Comparison of ENCODE assay signal across 22 cellular contexts in genomic region chr2:118065927-118066326, GRCh38.
"Had no signal": no experiment of that assay in that cellular context is flagged by ENCODE, and none has a peak within 500 bp of the region (broad histone marks: within the 10 kb centered on the region; RNA-seq: fewer than 3 reads in every experiment).

No MANE protein-coding gene starts in this region.

- DNase-seq: activated CD4-positive, alpha-beta T cell treated with anti-CD3 and anti-CD28 coated beads for 48 hours; activated CD4-positive, alpha-beta T cell treated with anti-CD3 and anti-CD28 coated beads, Interleukin-2, amount 50 U/mL, for 48 hours; activated CD8-positive, alpha-beta memory T cell treated with anti-CD3 and anti-CD28 coated beads for 24 hours; activated effector memory CD4-positive, alpha-beta T cell treated with Interleukin-2 at 50 U/mL for 16 hours; activated naive CD4-positive, alpha-beta T cell treated with anti-CD3 and anti-CD28 coated beads for 36 hours; activated naive CD8-positive, alpha-beta T cell treated with anti-CD3 and anti-CD28 coated beads for 36 hours; adrenal gland; aorta; body of pancreas; cerebellar nuclear complex; colonic mucosa; effector CD8-positive, alpha-beta T cell; left lung; lower lobe of right lung; mesenchymal stem cell; right lobe of liver; stimulated activated CD4-positive, alpha-beta T cell treated with anti-CD3 and anti-CD28 coated beads, Interleukin-12 subunit alpha, Interleukin-12 subunit beta, amount 100 ng/mL, for 4 hours; stimulated activated CD4-positive, alpha-beta T cell treated with anti-CD3 and anti-CD28 coated beads, Interleukin-4, amount 100 ng/mL, for 4 hours; stimulated activated CD8-positive, alpha-beta memory T cell treated with anti-CD3 and anti-CD28 coated beads, Interleukin-4, amount 100 ng/mL, for 48 hours had no signal

- H3K4me3 ChIP-seq: adrenal gland, body of pancreas, cardiac muscle cell, colonic mucosa, left lung, lower lobe of right lung, right lobe of liver, skin epidermis, tibial nerve had no signal
